In genomic region chr10:44243851-44244502, GRCh38 we compare ENCODE assay signal across 25 cellular contexts.
"Had no signal": no experiment of that assay in that cellular context is flagged by ENCODE, and none has a peak within 500 bp of the region (broad histone marks: within the 10 kb centered on the region; RNA-seq: fewer than 3 reads in every experiment).

No MANE protein-coding gene starts in this region.

- H3K27me3 ChIP-seq: breast epithelium, MG63, SJCRH30 had no signal

- DNase-seq: activated B cell treated with CpG ODN at 0.5 μM for 24 hours; activated CD4-positive, alpha-beta T cell treated with anti-CD3 and anti-CD28 coated beads for 1 hour; activated CD4-positive, alpha-beta T cell treated with anti-CD3 and anti-CD28 coated beads, Interleukin-2, amount 10 ng/mL, durations not matched to agents 24 days and 14 days; activated CD4-positive, alpha-beta T cell treated with anti-CD3 and anti-CD28 coated beads, Interleukin-2, amount 50 U/mL, for 48 hours; activated CD8-positive, alpha-beta memory T cell treated with anti-CD3 and anti-CD28 coated beads, Interleukin-2, amount 10 ng/mL, durations not matched to agents 7 days and 5 days; activated effector memory CD4-positive, alpha-beta T cell treated with Interleukin-2 at 50 U/mL for 16 hours; activated naive CD4-positive, alpha-beta T cell; activated T-cell treated with anti-CD3 and anti-CD28 coated beads, Interleukin-2, amount 50 U/mL, for 24 hours; aorta; caudate nucleus; MG63; MV-4-11; NCI-H1105; NCI-H1436 treated with DMSO at 0.1 percent for 48 hours; NCI-H187; NCI-H2081; NCI-H510A treated with DMSO at 0.1 percent for 48 hours; NCI-H69; NK-92 treated with Interleukin-12 subunit alpha and Interleukin-12 subunit beta, amount 100 ng/mL, for 24 hours; OCI-M1; RPMI8226; SJCRH30 had no signal

- H3K4me1 ChIP-seq: breast epithelium, SJCRH30 had no signal

- ATAC-seq: activated CD8-positive, alpha-beta memory T cell treated with anti-CD3 and anti-CD28 coated beads, Interleukin-2, amount 10 ng/mL, durations not matched to agents 7 days and 5 days; Panc1; Right ventricle myocardium inferior had no signal

- H3K27ac ChIP-seq: breast epithelium, SJCRH30 had no signal

- H3K4me3 ChIP-seq: breast epithelium, MG63, SJCRH30 had no signal

- H3K9me3 ChIP-seq: breast epithelium, SJCRH30 had no signal

- H3K36me3 ChIP-seq: breast epithelium, MG63, SJCRH30 had no signal
